1 cellular context compared by ENCODE assay signal in the genomic region with DNA sequence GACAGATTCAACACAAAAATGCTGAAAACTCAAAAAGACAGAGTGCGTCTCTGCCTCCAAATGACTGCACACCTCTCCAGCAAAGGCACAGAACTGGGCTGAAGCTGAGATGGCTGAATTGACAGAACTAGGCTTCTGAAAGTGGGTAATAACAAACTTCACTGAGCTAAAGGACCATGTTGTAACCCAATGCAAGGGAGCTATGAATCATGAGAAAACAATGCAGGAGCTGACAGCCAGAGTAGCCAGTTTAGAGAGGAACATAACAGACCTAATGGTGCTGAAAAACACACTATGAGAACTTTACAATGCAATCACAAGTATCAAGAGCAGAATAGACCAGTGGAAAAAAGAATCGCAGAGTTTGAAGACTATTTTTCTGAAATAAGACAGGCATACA.
TF ChIP-seq lines count a peak whose summit lies in the region.

No MANE protein-coding gene starts in this region.

TF ChIP-seq in HepG2, 621 proteins besides CTCF, POLR2A, EP300 and RAD21:
- TF ChIP-seq FOSL2 (CRISPR knock-in tag; IDR thresholded peaks at IDR 0.05) (0 out of 2 replicates have a peak, but pooled peaks have one; percentile 28), SMC3 (IDR thresholded peaks at IDR 0.05; ENCODE audit: low read length) (no peak), GTF3A (CRISPR knock-in tag; conservative IDR thresholded peaks at IDR 0.05) (no peak), HNF4A (CRISPR knock-in tag; IDR thresholded peaks at IDR 0.05) (no peak)
- TF ChIP-seq, protein P1, sequence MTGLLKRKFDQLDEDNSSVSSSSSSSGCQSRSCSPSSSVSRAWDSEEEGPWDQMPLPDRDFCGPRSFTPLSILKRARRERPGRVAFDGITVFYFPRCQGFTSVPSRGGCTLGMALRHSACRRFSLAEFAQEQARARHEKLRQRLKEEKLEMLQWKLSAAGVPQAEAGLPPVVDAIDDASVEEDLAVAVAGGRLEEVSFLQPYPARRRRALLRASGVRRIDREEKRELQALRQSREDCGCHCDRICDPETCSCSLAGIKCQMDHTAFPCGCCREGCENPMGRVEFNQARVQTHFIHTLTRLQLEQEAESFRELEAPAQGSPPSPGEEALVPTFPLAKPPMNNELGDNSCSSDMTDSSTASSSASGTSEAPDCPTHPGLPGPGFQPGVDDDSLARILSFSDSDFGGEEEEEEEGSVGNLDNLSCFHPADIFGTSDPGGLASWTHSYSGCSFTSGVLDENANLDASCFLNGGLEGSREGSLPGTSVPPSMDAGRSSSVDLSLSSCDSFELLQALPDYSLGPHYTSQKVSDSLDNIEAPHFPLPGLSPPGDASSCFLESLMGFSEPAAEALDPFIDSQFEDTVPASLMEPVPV (CRISPR knock-in tag; IDR thresholded peaks at IDR 0.05), result no peak
